ENCODE assay signal across 10 cellular contexts in the genomic region with DNA sequence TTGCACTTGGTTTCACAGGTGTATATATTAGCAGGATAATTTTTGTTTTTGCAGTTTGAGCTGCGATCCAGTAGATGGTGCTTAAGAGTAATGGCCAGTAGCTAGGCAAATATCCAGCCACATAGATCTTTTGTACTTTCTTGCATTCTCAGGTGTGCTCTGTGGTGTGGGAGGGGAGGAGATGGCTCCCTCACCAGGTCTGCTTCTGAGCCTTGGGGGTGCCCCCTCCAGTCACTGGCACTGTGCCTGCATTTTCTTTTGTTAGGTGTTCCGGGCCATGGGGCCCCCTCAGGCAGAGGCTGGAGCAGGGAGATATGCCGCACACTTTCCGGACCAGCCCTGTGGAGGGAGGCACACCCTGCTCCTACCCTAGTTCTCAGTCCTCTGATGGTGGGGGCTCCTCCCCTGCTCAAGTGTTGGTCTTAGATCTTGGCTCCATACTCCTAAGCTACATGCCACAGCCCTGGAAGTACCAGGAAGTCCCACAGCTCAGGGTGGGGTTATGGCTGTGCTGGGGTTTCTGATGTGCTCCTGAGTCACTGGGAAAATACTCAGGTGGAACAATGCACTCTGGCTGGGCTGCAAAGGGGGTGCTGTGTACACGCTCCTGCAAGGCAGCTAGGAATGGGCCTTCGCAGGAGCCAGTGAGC.
DNase-seq lines count a peak whose midpoint lies in the region; ATAC-seq and TF ChIP-seq lines count a peak whose summit lies in the region.
"Had no signal": no experiment of that assay in that cellular context is flagged by ENCODE, and none has a peak within 500 bp of the region (broad histone marks: within the 10 kb centered on the region; RNA-seq: fewer than 3 reads in every experiment).

No MANE protein-coding gene starts in this region.

- no peak overlapping the region for H2BK12ac ChIP-seq in mesenchymal stem cell (ENCODE audit: low read length in 2 of 2)

- H3K4me3 Mint-ChIP-seq in CD8-positive, alpha-beta T cell: no peak overlapping the region
- H3K4me3 Mint-ChIP-seq: nephron progenitor cell had no signal

- H3K36me3 ChIP-seq in DOHH2 (ENCODE audit: control insufficient read depth, low read length) (no peaks in the 10 kb centered on the region), body of pancreas (replicated peaks in 1 of 2; ENCODE audit: insufficient read depth in 1 of 2, low read depth in 2 of 2) (no peaks in the 10 kb centered on the region), mesenchymal stem cell (ENCODE audit: control insufficient read depth in 1 of 2, insufficient read depth in 2 of 2, low read depth in 1 of 2, low read length in 2 of 2) (no peaks in the 10 kb centered on the region)
- H3K36me3 ChIP-seq in CD8-positive, alpha-beta T cell (ENCODE audit: insufficient read depth, low read length): no peaks in the 10 kb centered on the region

- H4K8ac ChIP-seq in mesenchymal stem cell (ENCODE audit: low read length): peak overlapping the region; percentile 46

- no peak overlapping the region for H3K23ac ChIP-seq in mesenchymal stem cell (ENCODE audit: low read length in 2 of 2)

- H3K27ac Mint-ChIP-seq in CD8-positive, alpha-beta T cell: no peak overlapping the region
- H3K27ac Mint-ChIP-seq: nephron progenitor cell had no signal

- no peaks in the 10 kb centered on the region for H3K4me1 Mint-ChIP-seq in CD8-positive, alpha-beta T cell (ENCODE audit: low read depth)
- H3K4me1 Mint-ChIP-seq: nephron progenitor cell had no signal

- DNase-seq in LoVo (ENCODE audit: low spot score) (peak; percentile 78), body of pancreas (peak in 3 of 4 donors; percentile 22 to 37 (median 28)), mesenchymal stem cell (peak; percentile 29), NK-92 (lab: John Stamatoyannopoulos, UW; ENCODE audit: unreplicated experiment) (no peak)
- DNase-seq in CD8-positive, alpha-beta T cell: no peak
- DNase-seq: nephron progenitor cell, testis had no signal

- H3K27me3 ChIP-seq in DOHH2 (ENCODE audit: control insufficient read depth, low read length) (no peaks in the 10 kb centered on the region), body of pancreas (no peaks in the 10 kb centered on the region), mesenchymal stem cell (ENCODE audit: control insufficient read depth in 1 of 2, insufficient read depth in 1 of 2, low read length in 2 of 2) (no peaks in the 10 kb centered on the region)
- H3K27me3 ChIP-seq in CD8-positive, alpha-beta T cell (ENCODE audit: insufficient read depth, low read length): no peaks in the 10 kb centered on the region
- H3K27me3 ChIP-seq: testis had no signal

- H2BK5ac ChIP-seq in mesenchymal stem cell (ENCODE audit: low read depth, low read length, poor library complexity, severe bottlenecking): no peak overlapping the region

- no peak overlapping the region for H3K4me3 ChIP-seq in DOHH2 (ENCODE audit: low read length)
- H3K4me3 ChIP-seq in body of pancreas: no peak overlapping the region
- no peak overlapping the region for H3K4me3 ChIP-seq in mesenchymal stem cell (ENCODE audit: insufficient read depth in 1 of 2, low read depth in 1 of 2, low read length in 2 of 2)
- no peak overlapping the region for H3K4me3 ChIP-seq in CD8-positive, alpha-beta T cell (ENCODE audit: low read depth, low read length)
- H3K4me3 ChIP-seq: testis had no signal

- 85 to 98% methylated on average over 4 to 6 of the region's 6 CpGs for WGBS in body of pancreas, 2 donors
- WGBS in mesenchymal stem cell: 82% methylated on average over 6 of the region's 6 CpGs

- TF ChIP-seq POLR2A in body of pancreas (IDR thresholded peaks at IDR 0.05): no peak

- H3K4ac ChIP-seq in mesenchymal stem cell (ENCODE audit: low read depth in 1 of 2, low read length in 2 of 2): no peak overlapping the region

- no peaks in the 10 kb centered on the region for H3F3A ChIP-seq in DOHH2 (ENCODE audit: control insufficient read depth, insufficient read depth)

- no peak overlapping the region for H3K9ac ChIP-seq in mesenchymal stem cell (ENCODE audit: low read length)

- H3K9me3 Mint-ChIP-seq in CD8-positive, alpha-beta T cell: peaks cover 5% of the 10 kb centered on the region

- H4K91ac ChIP-seq in mesenchymal stem cell (ENCODE audit: low read length): no peak overlapping the region

- H3K14ac ChIP-seq in mesenchymal stem cell (ENCODE audit: low read length in 2 of 2): no peak overlapping the region

- H2AFZ ChIP-seq in mesenchymal stem cell (ENCODE audit: low read depth, low read length): no peak overlapping the region

- no peak overlapping the region for H3K18ac ChIP-seq in mesenchymal stem cell (ENCODE audit: low read depth in 1 of 2, low read length in 2 of 2)

- peak; percentile 21 for ATAC-seq in body of pancreas
- ATAC-seq in GM19395 (IDR thresholded peaks at IDR 0.05; ENCODE audit: unreplicated experiment): no peak
- ATAC-seq in HG03354 (IDR thresholded peaks at IDR 0.05; ENCODE audit: poor library complexity, severe bottlenecking, unreplicated experiment): no peak
- no peak for ATAC-seq in CD8-positive, alpha-beta T cell

- H2BK15ac ChIP-seq in mesenchymal stem cell (ENCODE audit: low read depth, poor library complexity, severe bottlenecking): no peak overlapping the region

- POLR2A ChIA-PET in CD8-positive, alpha-beta T cell (lab: Charles Lee): no interaction called here

- no peaks in the 10 kb centered on the region for H3K27me3 Mint-ChIP-seq in CD8-positive, alpha-beta T cell (ENCODE audit: low read depth)

- no peak overlapping the region for H3K27ac ChIP-seq in DOHH2 (ENCODE audit: low read depth, low read length)
- no peak overlapping the region for H3K27ac ChIP-seq in body of pancreas
- no peak overlapping the region for H3K27ac ChIP-seq in mesenchymal stem cell (ENCODE audit: low read length, poor library complexity, severe bottlenecking)
- H3K27ac ChIP-seq in CD8-positive, alpha-beta T cell (ENCODE audit: low read depth, low read length): no peak overlapping the region
- H3K27ac ChIP-seq: testis had no signal

- TF ChIP-seq CTCF in DOHH2 (IDR thresholded peaks at IDR 0.05; ENCODE audit: low read depth, low read length, poor library complexity, severe bottlenecking): peak; percentile 52
- peak in 5 of 7 experiments; percentile 18 to 44 (median 34) for TF ChIP-seq CTCF in body of pancreas (IDR thresholded peaks at IDR 0.05)
- no peak for TF ChIP-seq CTCF in CD8-positive, alpha-beta T cell (IDR thresholded peaks at IDR 0.05)

- no peak overlapping the region for H2AK5ac ChIP-seq in mesenchymal stem cell (ENCODE audit: low read length, severe bottlenecking)

- no peaks in the 10 kb centered on the region for H3K9me2 ChIP-seq in DOHH2 (replicated peaks; ENCODE audit: control insufficient read depth, low read length)

- H3K79me1 ChIP-seq in mesenchymal stem cell (replicated peaks; ENCODE audit: low read length, poor library complexity, severe bottlenecking): peaks cover 1% of the 10 kb centered on the region

- CTCF ChIA-PET in CD8-positive, alpha-beta T cell (lab: Charles Lee): no interaction called here

- intact Hi-C loops in body of pancreas (cut with DNase I): no loop called here
- intact Hi-C loops in CD8-positive, alpha-beta T cell (cut with DNase I, micrococcal nuclease): no loop called here

- peaks cover 16% of the 10 kb centered on the region for H3K36me3 Mint-ChIP-seq in CD8-positive, alpha-beta T cell

- no peaks in the 10 kb centered on the region for H3K79me2 ChIP-seq in DOHH2 (ENCODE audit: control insufficient read depth, low read length)

- H2BK120ac ChIP-seq in mesenchymal stem cell (ENCODE audit: low read depth, low read length): no peak overlapping the region

- no peaks in the 10 kb centered on the region for H3K9me3 ChIP-seq in DOHH2 (ENCODE audit: control insufficient read depth, insufficient read depth, low read length)
- H3K9me3 ChIP-seq in body of pancreas: no peaks in the 10 kb centered on the region
- H3K9me3 ChIP-seq in mesenchymal stem cell (ENCODE audit: control insufficient read depth, low read length): no peaks in the 10 kb centered on the region
- H3K9me3 ChIP-seq in CD8-positive, alpha-beta T cell (ENCODE audit: low read length): no peaks in the 10 kb centered on the region
- H3K9me3 ChIP-seq: testis had no signal

- no peaks in the 10 kb centered on the region for H4K20me1 ChIP-seq in DOHH2 (ENCODE audit: control insufficient read depth, insufficient read depth, low read depth, low read length)

- H3K4me1 ChIP-seq in DOHH2 (ENCODE audit: control insufficient read depth, low read length) (no peaks in the 10 kb centered on the region), body of pancreas (no peaks in the 10 kb centered on the region), mesenchymal stem cell (ENCODE audit: control insufficient read depth, insufficient read depth, low read depth, low read length) (peaks cover 6% of the 10 kb centered on the region)
- H3K4me1 ChIP-seq in CD8-positive, alpha-beta T cell (ENCODE audit: insufficient read depth, low read length): no peaks in the 10 kb centered on the region
- H3K4me1 ChIP-seq: testis had no signal

- H3K4me2 ChIP-seq in DOHH2 (ENCODE audit: low read length): no peak overlapping the region
- H3K4me2 ChIP-seq in mesenchymal stem cell (ENCODE audit: low read length, poor library complexity, severe bottlenecking): no peak overlapping the region

Comparison
In these comparisons a context has a peak if more than half of its experiments do, and no peak if none do; other contexts are left out.
1. DNase-seq: peak in LoVo (single experiment), body of pancreas (3 of 4) and mesenchymal stem cell (single experiment); none in NK-92 (single experiment) and CD8-positive, alpha-beta T cell (0 of 7).